In the genomic region with DNA sequence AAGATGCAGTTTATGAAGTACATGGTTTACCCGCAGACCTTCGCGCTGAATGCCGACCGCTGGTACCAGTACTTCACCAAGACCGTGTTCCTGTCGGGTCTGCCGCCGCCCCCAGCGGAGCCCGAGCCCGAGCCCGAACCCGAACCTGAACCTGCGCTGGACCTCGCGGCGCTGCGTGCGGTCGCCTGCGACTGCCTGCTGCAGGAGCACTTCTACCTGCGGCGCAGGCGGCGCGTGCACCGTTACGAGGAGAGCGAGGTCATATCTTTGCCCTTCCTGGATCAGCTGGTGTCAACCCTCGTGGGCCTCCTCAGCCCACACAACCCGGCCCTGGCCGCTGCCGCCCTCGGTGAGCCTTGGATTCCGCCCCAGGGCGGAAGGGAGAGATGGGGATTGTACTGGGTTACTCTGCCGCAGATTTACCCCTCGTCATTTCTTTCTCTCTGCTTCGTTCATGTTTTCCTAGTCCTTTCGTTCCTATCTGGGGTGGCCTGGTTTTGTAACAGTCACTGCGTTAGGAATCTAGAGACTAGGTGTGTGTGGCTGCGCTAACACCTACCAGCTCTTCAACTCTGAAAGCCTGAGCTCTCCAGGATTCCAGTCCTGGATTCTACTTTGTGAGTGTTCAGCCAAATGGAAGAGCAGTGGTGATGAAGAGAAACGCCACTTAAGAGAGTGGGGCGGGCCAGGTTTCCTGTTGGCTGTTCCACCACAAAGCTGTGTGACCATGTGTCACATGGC, we compare ENCODE assay signal across 8 cellular contexts. TPM values are rescaled to one million over a fixed set of nuclear protein-coding genes. Genes with fewer than 3 reads are reported as not detected.
DNase-seq lines count a peak whose midpoint lies in the region; ATAC-seq, FAIRE-seq and TF ChIP-seq lines count a peak whose summit lies in the region.

No MANE protein-coding gene starts in this region.

- H3K4me3 ChIP-seq in smooth muscle cell = peak overlapping the region; percentile 93

- no peaks in the 10 kb centered on the region for H3F3A ChIP-seq in smooth muscle cell (ENCODE audit: low read depth)

- no peaks in the 10 kb centered on the region for H3K9me3 ChIP-seq in T-helper 17 cell (ENCODE audit: control insufficient read depth, low read length, poor library complexity, severe bottlenecking)
- H3K9me3 ChIP-seq in smooth muscle cell (replicated peaks; ENCODE audit: low read depth) = no peaks in the 10 kb centered on the region

- H3K4me3 Mint-ChIP-seq in T-helper 17 cell = peak overlapping the region; percentile 96
- peak overlapping the region; percentile 99 to 100 (median 100) for H3K4me3 Mint-ChIP-seq in brain

- H3K36me3 ChIP-seq in smooth muscle cell (ENCODE audit: low read depth) = peaks cover 24% of the 10 kb centered on the region

- peaks cover 21% of the 10 kb centered on the region for H4K20me1 ChIP-seq in smooth muscle cell (ENCODE audit: low read depth)

- TF ChIP-seq CTCF in brain (conservative IDR thresholded peaks at IDR 0.05) (no peak), smooth muscle cell (IDR thresholded peaks at IDR 0.05; ENCODE audit: borderline replicate concordance, insufficient read depth, poor library complexity, severe bottlenecking) (no peak)

- peak overlapping the region; percentile 63 for H3K27ac ChIP-seq in smooth muscle cell (ENCODE audit: low read depth)

- H2AFZ ChIP-seq in smooth muscle cell (ENCODE audit: low read depth) = peak overlapping the region; percentile 99

- no peaks in the 10 kb centered on the region for H3K27me3 ChIP-seq in smooth muscle cell (ENCODE audit: low read depth)

- H3K27ac Mint-ChIP-seq in T-helper 17 cell = peak overlapping the region; percentile 94
- peak overlapping the region; percentile 99 to 100 (median 99) for H3K27ac Mint-ChIP-seq in brain

- H3K9ac ChIP-seq in smooth muscle cell (ENCODE audit: low read depth) = peak overlapping the region; percentile 81

- no peak for FAIRE-seq in GM12892 (lab: Jason Lieb, UNC)

- WGBS in smooth muscle cell (ENCODE audit: low lambda C conversion rate) = under 1% methylated on average over 41 of the region's 45 CpGs

- peaks cover 28% of the 10 kb centered on the region for H3K4me1 ChIP-seq in smooth muscle cell (ENCODE audit: low read depth)

- no peaks in the 10 kb centered on the region for H3K9me3 Mint-ChIP-seq in brain

- H3K4me1 Mint-ChIP-seq in T-helper 17 cell (peaks cover 20% of the 10 kb centered on the region), brain (peaks cover 71% of the 10 kb centered on the region)

- peaks cover 42% of the 10 kb centered on the region for H3K79me2 ChIP-seq in smooth muscle cell (ENCODE audit: low read depth)

- H3K4me2 ChIP-seq in smooth muscle cell = peak overlapping the region; percentile 99

- peak; percentile 6 for DNase-seq in GM12892 (ENCODE audit: insufficient read length)
- peak; percentile 77 for DNase-seq in NAMALWA (ENCODE audit: low spot score)
- peak; percentile 14 to 30 (median 27) for DNase-seq in T-helper 17 cell
- DNase-seq in iPS-NIHi11 (ENCODE audit: low spot score) = peak; percentile 33
- DNase-seq in smooth muscle cell (lab: John Stamatoyannopoulos, UW; ENCODE audit: unreplicated experiment) = peak; percentile 37
- no peak for DNase-seq in cerebellar nuclear complex (lab: John Stamatoyannopoulos, UW)

- peak; percentile 51; the same call in 1 of the 2 replicates for TF ChIP-seq POLR2A in GM12892 (IDR thresholded peaks at IDR 0.05; ENCODE audit: low read depth, low read length)

- peak; percentile 33 for ATAC-seq in HG02571 (IDR thresholded peaks at IDR 0.05; ENCODE audit: unreplicated experiment)
- peak; percentile 35 for ATAC-seq in T-helper 17 cell

- H3K36me3 Mint-ChIP-seq in T-helper 17 cell (ENCODE audit: low read depth) = peaks cover 4% of the 10 kb centered on the region
- H3K36me3 Mint-ChIP-seq in brain = peaks cover 26% of the 10 kb centered on the region

- H3K27me3 Mint-ChIP-seq in T-helper 17 cell (peaks cover 14% of the 10 kb centered on the region), brain (peaks cover 10% of the 10 kb centered on the region)

RNA-seq across cellular contexts. Expression of gene MRPS30, which starts 0.6 kb away (rescaled TPM):
- 53.8 TPM for polyA plus RNA-seq in GM12892 (2012; ENCODE audit: missing spikeins)
- total RNA-seq in T-helper 17 cell (10 to 100 TPM; 39.4 to 43.5 TPM), smooth muscle cell (52.7 and 58.5 TPM in 2 replicates)
- polyA plus RNA-seq in brain (ENCODE audit: insufficient read depth, low read depth, low replicate concordance) (27.2 TPM), smooth muscle cell (25.6 and 32.4 TPM in 2 replicates)

Comparison
In these comparisons a context has a peak if more than half of its experiments do, and no peak if none do; other contexts are left out.
1. DNase-seq: peak in GM12892 (single experiment), NAMALWA (single experiment), T-helper 17 cell (3 of 3), iPS-NIHi11 (single experiment) and smooth muscle cell (single experiment); none in cerebellar nuclear complex (0 of 2).